8 cellular contexts compared by ENCODE assay signal in the genomic region with DNA sequence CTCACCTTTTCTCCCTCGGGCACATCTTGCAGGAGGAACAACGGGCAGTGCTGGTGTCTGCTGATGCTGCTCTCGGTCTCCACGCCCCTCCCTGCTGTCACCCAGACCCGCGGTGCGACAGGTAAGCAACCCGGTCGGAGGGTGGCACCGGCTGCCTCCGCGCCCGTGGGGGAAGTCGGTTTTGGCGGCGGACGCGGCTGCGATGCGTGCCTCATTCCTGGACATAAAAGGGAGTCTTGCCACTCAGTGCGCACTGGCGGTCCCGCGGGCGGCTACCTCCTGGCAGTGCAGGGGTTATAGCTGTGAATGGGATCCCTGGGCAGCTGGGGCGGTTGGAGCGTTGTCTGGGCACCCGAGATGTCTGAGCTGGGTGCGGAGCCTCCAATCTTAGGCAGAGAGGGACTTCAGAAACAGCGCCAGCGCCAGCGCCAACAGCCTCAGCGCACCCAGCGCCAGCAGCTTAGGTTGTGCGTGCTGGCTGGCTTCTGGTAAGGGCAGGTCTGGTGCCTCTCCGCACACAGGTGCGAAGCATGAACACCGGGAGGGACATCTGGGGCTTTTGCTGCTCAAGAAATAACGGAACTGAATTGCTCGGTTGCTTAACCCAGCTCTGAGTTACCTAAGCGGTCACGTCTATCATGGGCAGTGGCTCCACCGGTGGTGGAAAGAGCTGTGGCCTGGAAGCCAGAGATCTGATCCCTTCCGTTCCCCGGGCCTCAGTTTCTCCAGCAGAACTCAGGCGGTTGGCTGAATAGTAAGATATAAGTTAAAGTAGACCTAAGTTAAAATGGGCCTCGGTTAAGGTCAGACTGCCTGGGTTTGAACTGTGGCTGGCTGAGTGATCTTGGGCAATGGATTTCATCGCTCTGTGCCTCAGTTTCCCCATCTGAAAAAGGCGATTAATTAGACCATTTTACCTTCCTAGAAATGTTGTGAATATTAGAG. TPM values are rescaled to one million over a fixed set of nuclear protein-coding genes. Genes with fewer than 3 reads are reported as not detected.
DNase-seq lines count a peak whose midpoint lies in the region; ATAC-seq and TF ChIP-seq lines count a peak whose summit lies in the region.

No MANE protein-coding gene starts in this region.

- H3K27me3 ChIP-seq in GM23248 (replicated peaks; ENCODE audit: insufficient read depth), result peaks cover 39% of the 10 kb centered on the region

- H3K27ac ChIP-seq in GM23248, result no peak overlapping the region
- H3K27ac ChIP-seq in SK-N-MC, result no peak overlapping the region

- H3K4me3 ChIP-seq in GM23248 (peak overlapping the region; percentile 68), SK-N-MC (peak overlapping the region; percentile 52), retinal pigment epithelial cell (ENCODE audit: low read length) (peak overlapping the region; percentile 42)

- no peaks in the 10 kb centered on the region for H3K4me1 ChIP-seq in GM23248 (ENCODE audit: insufficient read depth)

- H2AFZ ChIP-seq in GM23248, result peak overlapping the region; percentile 80

- no peaks in the 10 kb centered on the region for H3K36me3 ChIP-seq in GM23248 (ENCODE audit: low read depth)
- no peaks in the 10 kb centered on the region for H3K36me3 ChIP-seq in SK-N-MC (ENCODE audit: insufficient read depth, low read length)

- H3K79me2 ChIP-seq in GM23248 (ENCODE audit: insufficient read depth), result no peaks in the 10 kb centered on the region

- peak overlapping the region; percentile 86 for H3K4me2 ChIP-seq in GM23248 (ENCODE audit: unreplicated experiment)

- ATAC-seq in HG02970 (IDR thresholded peaks at IDR 0.05; ENCODE audit: low FRiP score, unreplicated experiment) (no peak), HG03354 (IDR thresholded peaks at IDR 0.05; ENCODE audit: poor library complexity, severe bottlenecking, unreplicated experiment) (no peak)

- H3K9ac ChIP-seq in GM23248, result peak overlapping the region; percentile 53
- H3K9ac ChIP-seq in SK-N-MC (ENCODE audit: insufficient read length), result no peak overlapping the region

- H3K9me3 ChIP-seq in GM23248 (ENCODE audit: low read depth), result no peaks in the 10 kb centered on the region
- no peaks in the 10 kb centered on the region for H3K9me3 ChIP-seq in SK-N-MC (ENCODE audit: low read depth, low read length)

- H3F3A ChIP-seq in GM23248 (ENCODE audit: insufficient read depth), result no peaks in the 10 kb centered on the region

- H4K20me1 ChIP-seq in GM23248 (ENCODE audit: insufficient read depth), result no peaks in the 10 kb centered on the region

- TF ChIP-seq CTCF in retinal pigment epithelial cell (conservative IDR thresholded peaks at IDR 0.05; ENCODE audit: low read depth, low read length), result no peak

- no peaks in the 10 kb centered on the region for H3K9me2 ChIP-seq in GM23248 (ENCODE audit: insufficient read depth)

- 7% methylated on average over 48 to 49 of the region's 49 CpGs for WGBS in GM23248 (ENCODE audit: low coverage in 1 of 2, low lambda C conversion rate in 2 of 2, missing lambda C conversion rate in 2 of 2), 2 experiments

- in situ Hi-C loops in GM23248 (cut with MboI), result no loop called here

- DNase-seq in GM23248 (peak; percentile 50), SK-N-MC (ENCODE audit: low read depth, low spot score) (no peak), germinal center (ENCODE audit: low spot score) (peak; percentile 13), retinal pigment epithelial cell (ENCODE audit: low read depth) (no peak), SIG-M5 treated with dmso at 0.1 percent for 504 hours (lab: John Stamatoyannopoulos, UW; ENCODE audit: unreplicated experiment) (no peak)
- no peak for DNase-seq in effector CD8-positive, alpha-beta T cell (lab: John Stamatoyannopoulos, UW)

RNA-seq across cellular contexts. Expression of a gene that starts 0.7 kb away (rescaled TPM):
- total RNA-seq in GM23248 (2014; rRNA removed; shearing (Covaris generic)), result 16.8 and 17.8 TPM in 2 replicates
- 8.8 and 9.7 TPM in 2 replicates for polyA plus RNA-seq in GM23248 (2016; fragmentation: Nextera tagmentation; extraction: Ambion mirVana)

Comparison
In these comparisons a context has a peak if more than half of its experiments do, and no peak if none do; other contexts are left out.
1. DNase-seq: peak in GM23248 (single experiment) and germinal center (single experiment); none in SK-N-MC (single experiment), retinal pigment epithelial cell (single experiment), effector CD8-positive, alpha-beta T cell (single experiment) and SIG-M5 treated with dmso at 0.1 percent for 504 hours (single experiment).
2. Peak in every context shown above with its lines, with median percentiles within 50 percentile points of each other: H3K4me3 ChIP-seq.